Comparison of ENCODE assay signal across 8 cellular contexts in genomic region chr1:204465469-204466415, GRCh38. TPM values are rescaled to one million over a fixed set of nuclear protein-coding genes. Genes with fewer than 3 reads are reported as not detected.
A peak's percentile ranks its signal among the peaks of the same experiment; 100 is the strongest.
DNase-seq lines count a peak whose midpoint lies in the region; ATAC-seq and TF ChIP-seq lines count a peak whose summit lies in the region.

No MANE protein-coding gene starts in this region.

- H3K9me3 Mint-ChIP-seq in CD8-positive, alpha-beta T cell: no peaks in the 10 kb centered on the region

- no peaks in the 10 kb centered on the region for H3K27me3 ChIP-seq in CD8-positive, alpha-beta T cell (ENCODE audit: insufficient read depth, low read length)

- no peak overlapping the region for H3K4me3 Mint-ChIP-seq in CD8-positive, alpha-beta T cell

- H3K4me1 Mint-ChIP-seq in CD8-positive, alpha-beta T cell (ENCODE audit: low read depth): peaks cover 45% of the 10 kb centered on the region

- peaks cover 51% of the 10 kb centered on the region for H3K36me3 Mint-ChIP-seq in CD8-positive, alpha-beta T cell

- peaks cover 35% of the 10 kb centered on the region for H3K4me1 ChIP-seq in CD8-positive, alpha-beta T cell (ENCODE audit: insufficient read depth, low read length)

- peaks cover 4% of the 10 kb centered on the region for H3K36me3 ChIP-seq in CD8-positive, alpha-beta T cell (ENCODE audit: insufficient read depth, low read length)

- intact Hi-C loops in CD8-positive, alpha-beta T cell (cut with DNase I, micrococcal nuclease): no loop called here
- intact Hi-C loops in sciatic nerve (cut with DNase I): no loop called here

- H3K27ac Mint-ChIP-seq in CD8-positive, alpha-beta T cell: peak overlapping the region; percentile 30

- H3K27ac ChIP-seq in CD8-positive, alpha-beta T cell (ENCODE audit: low read depth, low read length): no peak overlapping the region
- H3K27ac ChIP-seq in caudate nucleus (ENCODE audit: low read depth, low read length): peak overlapping the region; percentile 98

- H3K4me3 ChIP-seq in CD8-positive, alpha-beta T cell (ENCODE audit: low read depth, low read length): no peak overlapping the region

- no peaks in the 10 kb centered on the region for H3K27me3 Mint-ChIP-seq in CD8-positive, alpha-beta T cell (ENCODE audit: low read depth)

- H3K9me3 ChIP-seq in CD8-positive, alpha-beta T cell (ENCODE audit: low read length): no peaks in the 10 kb centered on the region

- CTCF ChIA-PET in CD8-positive, alpha-beta T cell (lab: Charles Lee): interaction anchor here (1.7 to 47.3 kb wide), 4 partner anchors 13 to 36 kb away, joined by 8 to 1205 read pairs (median 29); partner anchors contain the start of genes MDM4 and PIK3C2B
- CTCF ChIA-PET in HEK293T (lab: Yijun Ruan, JAX): interaction anchor here (1.9 to 2.0 kb wide), 2 partner anchors 14 to 19 kb away, joined by 5 to 10 read pairs; no protein-coding TSS in a partner anchor

- no peak for TF ChIP-seq CTCF in CD8-positive, alpha-beta T cell (IDR thresholded peaks at IDR 0.05)

- no peak for DNase-seq in CD8-positive, alpha-beta T cell
- DNase-seq in caudate nucleus (lab: John Stamatoyannopoulos, UW) (peak in 4 of 61 donors; percentile 25 to 67 (median 58)), sciatic nerve (ENCODE audit: low spot score) (no peak), EL (no peak), HEK293T (ENCODE audit: extremely low spot score) (no peak)
- no peak for DNase-seq in stimulated activated CD4-positive, alpha-beta T cell treated with anti-CD3 and anti-CD28 coated beads, Interleukin-2, amount 100 ng/mL, for 48 hours

- POLR2A ChIA-PET in CD8-positive, alpha-beta T cell (lab: Charles Lee): interaction anchor here (1.2 to 1.5 kb wide), 2 partner anchors 29 kb away, joined by 3 to 4 read pairs; partner anchors contain the start of gene PIK3C2B
- POLR2A ChIA-PET in HEK293T (lab: Yijun Ruan, JAX): interaction anchor here (1.8 kb wide), 1 partner anchor 40 kb away, joined by 4 read pairs; no protein-coding TSS in a partner anchor

- no peak for ATAC-seq in CD8-positive, alpha-beta T cell
- ATAC-seq in GM19395 (IDR thresholded peaks at IDR 0.05; ENCODE audit: unreplicated experiment): peak; percentile 76
- ATAC-seq in HG03439 (IDR thresholded peaks at IDR 0.05; ENCODE audit: unreplicated experiment): peak; percentile 66
- ATAC-seq in sciatic nerve: peak; percentile 65

TF ChIP-seq in HEK293T, 16 proteins besides CTCF, POLR2A, EP300 and RAD21:
- TF ChIP-seq PKNOX1 (IDR thresholded peaks at IDR 0.05): no peak

RNA-seq across cellular contexts. Expression of gene PIK3C2B, which starts 28.9 kb away (rescaled TPM):
- total RNA-seq in CD8-positive, alpha-beta T cell: 10 to 100 TPM; 32.2 to 32.6 TPM
- 52.2 TPM for total RNA-seq in sciatic nerve

RNA-seq across cellular contexts. Expression of gene MDM4, which starts 50.5 kb away (rescaled TPM):
- total RNA-seq in CD8-positive, alpha-beta T cell: 100 to 1,000 TPM; 209 to 218 TPM
- 157 TPM for total RNA-seq in sciatic nerve

RNA-seq across cellular contexts. Expression of gene PPP1R15B, which starts 54.1 kb away (rescaled TPM):
- 100 to 1,000 TPM; 144 to 146 TPM for total RNA-seq in CD8-positive, alpha-beta T cell
- total RNA-seq in sciatic nerve: 38.7 TPM
